23 cellular contexts compared by ENCODE assay signal in genomic region chr3:65406470-65406869, GRCh38.
DNase-seq lines count a peak whose midpoint lies in the region; TF ChIP-seq lines count a peak whose summit lies in the region.
"Had no signal": no experiment of that assay in that cellular context is flagged by ENCODE, and none has a peak within 500 bp of the region (broad histone marks: within the 10 kb centered on the region; RNA-seq: fewer than 3 reads in every experiment).

No MANE protein-coding gene starts in this region.

- peak; percentile 74 for DNase-seq in MCF 10A (ENCODE audit: unreplicated experiment)
- DNase-seq in breast epithelium (ENCODE audit: low spot score in 2 of 2) = no peak
- peak; percentile 45 for DNase-seq in SKM-1 treated with dmso at 0.1 percent for 144 hours (lab: John Stamatoyannopoulos, UW; ENCODE audit: unreplicated experiment)
- peak; percentile 35 for DNase-seq in fibroblast of the aortic adventitia (ENCODE audit: low read depth)
- no peak for DNase-seq in coronary artery (ENCODE audit: low spot score)
- DNase-seq in GM10248 (ENCODE audit: extremely low spot score) = no peak
- no peak for DNase-seq in HPDE6-E6E7 (ENCODE audit: extremely low spot score)
- no peak for DNase-seq in RWPE1 (ENCODE audit: low spot score)
- DNase-seq: activated CD4-positive, alpha-beta memory T cell treated with anti-CD3 and anti-CD28 coated beads for 36 hours; activated naive CD4-positive, alpha-beta T cell treated with anti-CD3 and anti-CD28 coated beads for 36 hours; activated T-cell treated with anti-CD3 and anti-CD28 coated beads, Interleukin-2, amount 50 U/mL, for 24 hours; heart left ventricle; islet precursor cell; NCI-H187; NCI-H226; nephron progenitor cell; NK-92 treated with Interleukin-12 subunit alpha and Interleukin-12 subunit beta, amount 100 ng/mL, for 24 hours; spleen; WERI-Rb-1 had no signal

- H3K4me1 Mint-ChIP-seq in MCF 10A (ENCODE audit: insufficient read depth, unreplicated experiment) = peaks cover 18% of the 10 kb centered on the region

- POLR2A ChIA-PET in MCF 10A (lab: Yijun Ruan, JAX) = no interaction called here
- POLR2A ChIA-PET in GM10248 (lab: Yijun Ruan, JAX) = no interaction called here
- POLR2A ChIA-PET in RWPE1 (lab: Yijun Ruan, JAX; ENCODE audit: low non-redundant PET) = no interaction called here

- no peak overlapping the region for H3K4me3 ChIP-seq in breast epithelium
- H3K4me3 ChIP-seq in fibroblast of the aortic adventitia (ENCODE audit: low read depth, low read length) = no peak overlapping the region
- no peak overlapping the region for H3K4me3 ChIP-seq in coronary artery
- H3K4me3 ChIP-seq: ascending aorta, heart left ventricle, prostate gland, spleen had no signal

- TF ChIP-seq CTCF in MCF 10A (IDR thresholded peaks at IDR 0.05; ENCODE audit: unreplicated experiment) (no peak), breast epithelium (IDR thresholded peaks at IDR 0.05) (no peak), fibroblast of the aortic adventitia (IDR thresholded peaks at IDR 0.05; ENCODE audit: insufficient read depth, low read length) (no peak), coronary artery (IDR thresholded peaks at IDR 0.05) (no peak), GM10248 (IDR thresholded peaks at IDR 0.05; ENCODE audit: control extremely low read depth, extremely low read depth, low read depth, missing control alignments) (no peak), RWPE1 (conservative IDR thresholded peaks at IDR 0.05; ENCODE audit: low read depth) (no peak)

- H3K36me3 ChIP-seq in breast epithelium = no peaks in the 10 kb centered on the region
- H3K36me3 ChIP-seq: ascending aorta, heart left ventricle, prostate gland, spleen, WERI-Rb-1 had no signal

- H3K9me3 Mint-ChIP-seq in MCF 10A (ENCODE audit: unreplicated experiment) = no peaks in the 10 kb centered on the region
- H3K9me3 Mint-ChIP-seq: activated naive CD4-positive, alpha-beta T cell treated with anti-CD3 and anti-CD28 coated beads for 36 hours; nephron progenitor cell had no signal

- CTCF ChIA-PET in MCF 10A (lab: Yijun Ruan, JAX) (interaction anchor here (0.7 kb wide), 1 partner anchor 552 kb away, joined by 5 read pairs; no protein-coding TSS in a partner anchor), GM10248 (lab: Yijun Ruan, JAX) (no interaction called here), RWPE1 (lab: Yijun Ruan, JAX) (no interaction called here)

- H3K27ac ChIP-seq in breast epithelium (no peak overlapping the region), coronary artery (no peak overlapping the region), RWPE1 (no peak overlapping the region)
- H3K27ac ChIP-seq: 22Rv1, ascending aorta, heart left ventricle, prostate gland, spleen, WERI-Rb-1 had no signal

- no peak overlapping the region for H3K27ac Mint-ChIP-seq in MCF 10A (ENCODE audit: low read depth, unreplicated experiment)
- H3K27ac Mint-ChIP-seq: activated CD4-positive, alpha-beta memory T cell treated with anti-CD3 and anti-CD28 coated beads for 36 hours; activated naive CD4-positive, alpha-beta T cell treated with anti-CD3 and anti-CD28 coated beads for 36 hours; activated T-cell treated with anti-CD3 and anti-CD28 coated beads, Interleukin-2, amount 50 U/mL, for 24 hours; CD14-positive monocyte; nephron progenitor cell had no signal

- H3K27me3 ChIP-seq in breast epithelium = no peaks in the 10 kb centered on the region
- H3K27me3 ChIP-seq: ascending aorta, heart left ventricle, spleen had no signal

- no peak for TF ChIP-seq POLR2A in breast epithelium (IDR thresholded peaks at IDR 0.05)

- no peaks in the 10 kb centered on the region for H3K9me3 ChIP-seq in breast epithelium
- H3K9me3 ChIP-seq: ascending aorta, heart left ventricle, prostate gland, spleen had no signal

- H3K4me3 Mint-ChIP-seq in MCF 10A (ENCODE audit: unreplicated experiment) = no peak overlapping the region
- H3K4me3 Mint-ChIP-seq: activated CD4-positive, alpha-beta memory T cell treated with anti-CD3 and anti-CD28 coated beads for 36 hours; activated naive CD4-positive, alpha-beta T cell treated with anti-CD3 and anti-CD28 coated beads for 36 hours; activated T-cell treated with anti-CD3 and anti-CD28 coated beads, Interleukin-2, amount 50 U/mL, for 24 hours; CD14-positive monocyte; nephron progenitor cell had no signal

- H3K27me3 Mint-ChIP-seq in MCF 10A (ENCODE audit: insufficient read depth, unreplicated experiment) = no peaks in the 10 kb centered on the region
- H3K27me3 Mint-ChIP-seq: activated CD4-positive, alpha-beta memory T cell treated with anti-CD3 and anti-CD28 coated beads for 36 hours; activated T-cell treated with anti-CD3 and anti-CD28 coated beads, Interleukin-2, amount 50 U/mL, for 24 hours had no signal

- intact Hi-C loops in MCF 10A (cut with micrococcal nuclease) = no loop called here
- intact Hi-C loops in breast epithelium (cut with DNase I; ENCODE audit: low total_unique reads) = no loop called here

- no peaks in the 10 kb centered on the region for H3K4me1 ChIP-seq in breast epithelium

- H3K36me3 Mint-ChIP-seq in MCF 10A (ENCODE audit: insufficient read depth, unreplicated experiment) = no peaks in the 10 kb centered on the region
- H3K36me3 Mint-ChIP-seq: activated CD4-positive, alpha-beta memory T cell treated with anti-CD3 and anti-CD28 coated beads for 36 hours; CD14-positive monocyte had no signal

- no TSS peak for BruUV-seq in MCF 10A (replicated peaks; lab: Mats Ljungman, UMichigan)

Comparison
In these comparisons a context has a peak if more than half of its experiments do, and no peak if none do; other contexts are left out.
1. DNase-seq: peak in MCF 10A (single experiment), SKM-1 treated with dmso at 0.1 percent for 144 hours (single experiment) and fibroblast of the aortic adventitia (single experiment); none in breast epithelium (0 of 2), coronary artery (single experiment), GM10248 (single experiment), HPDE6-E6E7 (single experiment) and RWPE1 (single experiment).